Comparison of ENCODE assay signal across 7 cellular contexts in the genomic region with DNA sequence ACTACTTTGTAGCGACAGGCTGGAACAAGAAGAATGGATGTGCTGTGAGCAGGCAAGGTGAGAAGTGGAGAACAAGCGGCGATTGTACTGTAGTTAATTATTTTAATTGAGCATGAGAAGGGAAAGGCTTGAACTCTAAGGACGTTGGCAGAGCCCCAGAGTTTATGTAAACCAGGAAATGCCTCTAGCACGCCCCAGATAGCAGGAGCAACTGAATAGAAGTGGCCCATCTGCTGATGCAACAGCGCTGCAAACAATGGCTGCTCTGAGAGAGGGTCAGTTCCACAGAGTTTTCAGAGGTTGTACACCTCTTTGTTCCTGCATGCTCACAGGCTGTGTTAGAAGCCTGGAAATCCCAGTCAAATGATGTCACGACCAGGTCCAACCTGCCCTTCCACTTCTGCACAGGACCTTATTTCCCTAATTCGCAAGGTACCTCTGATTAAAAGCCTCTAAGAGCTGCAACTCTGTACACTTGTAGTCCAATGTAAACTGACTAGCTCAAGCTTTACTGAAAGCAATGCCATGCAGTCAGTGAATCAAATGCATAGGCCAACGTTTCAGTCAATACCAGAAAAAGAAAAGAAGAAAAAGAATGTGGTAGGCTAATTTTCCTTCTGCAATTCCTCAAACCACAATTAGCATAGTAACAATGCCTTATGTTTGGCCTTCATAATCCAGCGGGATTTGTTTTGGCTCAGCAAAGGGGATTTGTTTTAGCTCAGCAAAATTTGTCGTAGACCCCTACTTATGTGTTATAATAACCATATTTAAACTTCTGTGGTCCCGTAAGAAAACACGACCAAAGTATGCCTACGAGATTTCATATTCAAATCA.
DNase-seq lines count a peak whose midpoint lies in the region; ATAC-seq lines count a peak whose summit lies in the region.

No MANE protein-coding gene starts in this region.

- H3K9me3 ChIP-seq in SK-N-MC (ENCODE audit: low read depth, low read length): no peaks in the 10 kb centered on the region

- peaks cover 76% of the 10 kb centered on the region for H3K36me3 ChIP-seq in SK-N-MC (ENCODE audit: insufficient read depth, low read length)

- no peaks in the 10 kb centered on the region for H3K9me3 Mint-ChIP-seq in natural killer cell treated with Interleukin-12 subunit alpha and Interleukin-12 subunit beta and Interleukin-15 and Interleukin-18, amount 100 ng/mL, for 72 hours

- H3K27me3 Mint-ChIP-seq in natural killer cell treated with Interleukin-12 subunit alpha and Interleukin-12 subunit beta and Interleukin-15 and Interleukin-18, amount 100 ng/mL, for 72 hours: peaks cover 0 to 13% of the 10 kb centered on the region in 2 donors

- H3K4me1 Mint-ChIP-seq in natural killer cell treated with Interleukin-12 subunit alpha and Interleukin-12 subunit beta and Interleukin-15 and Interleukin-18, amount 100 ng/mL, for 72 hours (ENCODE audit: low read depth in 2 of 2): no peaks in the 10 kb centered on the region

- no peak overlapping the region for H3K4me3 Mint-ChIP-seq in natural killer cell treated with Interleukin-12 subunit alpha and Interleukin-12 subunit beta and Interleukin-15 and Interleukin-18, amount 100 ng/mL, for 72 hours

- DNase-seq in NCI-H1092 (lab: John Stamatoyannopoulos, UW) (peak; percentile 88), SK-N-MC (ENCODE audit: low read depth, low spot score) (peak; percentile 32), glomerular endothelial cell (ENCODE audit: extremely low read depth, low read depth, low spot score) (peak; percentile 52), sciatic nerve (ENCODE audit: low spot score) (no peak)
- DNase-seq in natural killer cell treated with Interleukin-12 subunit alpha and Interleukin-12 subunit beta and Interleukin-15 and Interleukin-18, amount 100 ng/mL, for 72 hours (ENCODE audit: low spot score): no peak
- no peak for DNase-seq in activated CD4-positive, alpha-beta T cell treated with anti-CD3 and anti-CD28 coated beads, Interleukin-2, amount 50 U/mL, for 4 hours

- H3K27ac ChIP-seq in SK-N-MC: peak overlapping the region; percentile 81

- H3K4me3 ChIP-seq in SK-N-MC: peak overlapping the region; percentile 31

- ATAC-seq in sciatic nerve (peak; percentile 57), HG02885 (IDR thresholded peaks at IDR 0.05; ENCODE audit: poor library complexity, unreplicated experiment) (no peak)
- no peak for ATAC-seq in natural killer cell treated with Interleukin-12 subunit alpha and Interleukin-12 subunit beta and Interleukin-15 and Interleukin-18, amount 100 ng/mL, for 72 hours

- H3K36me3 Mint-ChIP-seq in natural killer cell treated with Interleukin-12 subunit alpha and Interleukin-12 subunit beta and Interleukin-15 and Interleukin-18, amount 100 ng/mL, for 72 hours: no peaks in the 10 kb centered on the region

- H3K9ac ChIP-seq in SK-N-MC (ENCODE audit: insufficient read length): peak overlapping the region; percentile 27

- intact Hi-C loops in sciatic nerve (cut with DNase I): no loop called here

- H3K27ac Mint-ChIP-seq in natural killer cell treated with Interleukin-12 subunit alpha and Interleukin-12 subunit beta and Interleukin-15 and Interleukin-18, amount 100 ng/mL, for 72 hours: no peak overlapping the region

Comparison
In these comparisons a context has a peak if more than half of its experiments do, and no peak if none do; other contexts are left out.
1. DNase-seq: peak in NCI-H1092 (single experiment), SK-N-MC (single experiment) and glomerular endothelial cell (single experiment); none in sciatic nerve (single experiment), natural killer cell treated with Interleukin-12 subunit alpha and Interleukin-12 subunit beta and Interleukin-15 and Interleukin-18, amount 100 ng/mL, for 72 hours (single experiment) and activated CD4-positive, alpha-beta T cell treated with anti-CD3 and anti-CD28 coated beads, Interleukin-2, amount 50 U/mL, for 4 hours (0 of 2).